ENCODE assay signal across 20 cellular contexts in genomic region chr2:202705446-202706020, GRCh38.
A peak's percentile ranks its signal among the peaks of the same experiment; 100 is the strongest.
DNase-seq lines count a peak whose midpoint lies in the region; ATAC-seq, FAIRE-seq and TF ChIP-seq lines count a peak whose summit lies in the region.
"Had no signal": no experiment of that assay in that cellular context is flagged by ENCODE, and none has a peak within 500 bp of the region (broad histone marks: within the 10 kb centered on the region; RNA-seq: fewer than 3 reads in every experiment).

No MANE protein-coding gene starts in this region.

- H3K9me3 ChIP-seq in K562 (replicated peaks; ENCODE audit: control insufficient read depth, insufficient read depth, low read depth, low read length) (no peaks in the 10 kb centered on the region), transverse colon (no peaks in the 10 kb centered on the region)
- H3K9me3 ChIP-seq: HAP-1, suprapubic skin had no signal

- no peak overlapping the region for H3K4me2 ChIP-seq in K562 (ENCODE audit: insufficient read depth, low read length)

- H3K4me3 Mint-ChIP-seq in stimulated activated memory B cell treated with anti-CD40 and anti-IgM and Interleukin-4, amounts not matched to agents 10 μg/mL and 1 μg/mL and 100 μg/mL, for 72 hours: no peak overlapping the region

- WGBS in K562 (ENCODE audit: insufficient coverage, low coverage, missing lambda C conversion rate): 5% methylated on average over 4 of the region's 4 CpGs
- 61 to 66% methylated on average over 4 of the region's 4 CpGs for WGBS in transverse colon (ENCODE audit: low coverage in 1 of 2), 2 donors

- BruUV-seq in K562 (replicated peaks; lab: Mats Ljungman, UMichigan): no TSS peak

- H3K27me3 ChIP-seq in K562 (ENCODE audit: control insufficient read depth in 2 of 2, insufficient read depth in 2 of 2, low read length in 2 of 2) (no peaks in the 10 kb centered on the region), transverse colon (no peaks in the 10 kb centered on the region)
- H3K27me3 ChIP-seq: suprapubic skin had no signal

- H3K36me3 Mint-ChIP-seq in activated naive CD4-positive, alpha-beta T cell treated with anti-CD3 and anti-CD28 coated beads, Interleukin-2, amount 50 U/mL, for 72 hours: peaks cover 6 to 36% of the 10 kb centered on the region in 2 donors
- H3K36me3 Mint-ChIP-seq in stimulated activated memory B cell treated with anti-CD40 and anti-IgM and Interleukin-4, amounts not matched to agents 10 μg/mL and 1 μg/mL and 100 μg/mL, for 72 hours: peaks cover 33% of the 10 kb centered on the region

- intact Hi-C loops in K562 (cut with micrococcal nuclease): no loop called here
- intact Hi-C loops in transverse colon (cut with DNase I; ENCODE audit: low total_unique reads): no loop called here

- H3K4me1 ChIP-seq in K562 (replicated peaks in 1 of 2; ENCODE audit: control insufficient read depth in 2 of 2, insufficient read depth in 2 of 2, low read length in 2 of 2) (no peaks in the 10 kb centered on the region; a peak in 1 of 5 replicates), transverse colon (no peaks in the 10 kb centered on the region)
- H3K4me1 ChIP-seq: HAP-1, suprapubic skin had no signal

- in situ Hi-C loops in K562 (cut with MboI): no loop called here
- in situ Hi-C loops in transverse colon (cut with MboI; ENCODE audit: low pct_ligation_motif_present in 1 of 4, low pct_unique_long_range_greater_than_20kb in 1 of 4, low sequenced_read_pairs in 3 of 4): no loop called here

- FAIRE-seq in K562 (lab: Jason Lieb, UNC): no peak
- FAIRE-seq: astrocyte, colon, kidney, small intestine had no signal

- no peak for TF ChIP-seq RAD21 in K562 (CRISPR knock-in tag; conservative IDR thresholded peaks at IDR 0.05 in 1 of 2, IDR thresholded peaks at IDR 0.05 in 1 of 2)

- H3K36me3 ChIP-seq in K562 (ENCODE audit: control insufficient read depth, insufficient read depth, low read length): no peaks in the 10 kb centered on the region
- no peaks in the 10 kb centered on the region for H3K36me3 ChIP-seq in transverse colon
- H3K36me3 ChIP-seq: HAP-1, suprapubic skin had no signal

- H4K20me1 ChIP-seq in K562 (replicated peaks; ENCODE audit: control insufficient read depth, insufficient read depth, low read length): no peaks in the 10 kb centered on the region

- no peak overlapping the region for H2AFZ ChIP-seq in K562 (ENCODE audit: low read depth, low read length)

- H3K27me3 Mint-ChIP-seq in stimulated activated memory B cell treated with anti-CD40 and anti-IgM and Interleukin-4, amounts not matched to agents 10 μg/mL and 1 μg/mL and 100 μg/mL, for 72 hours: no peaks in the 10 kb centered on the region

- H3K4me1 Mint-ChIP-seq in stimulated activated memory B cell treated with anti-CD40 and anti-IgM and Interleukin-4, amounts not matched to agents 10 μg/mL and 1 μg/mL and 100 μg/mL, for 72 hours: peaks cover 49% of the 10 kb centered on the region

- H3K9ac ChIP-seq in K562 (ENCODE audit: insufficient read depth in 1 of 2, low read depth in 2 of 2, low read length in 2 of 2): no peak overlapping the region

- POLR2A ChIA-PET in K562 (lab: Yijun Ruan, JAX): interaction anchor here (0.6 kb wide), 1 partner anchor 33 kb away, joined by 4 read pairs; no protein-coding TSS in a partner anchor

- peaks cover 3 to 10% of the 10 kb centered on the region in 2 donors for H3K9me3 Mint-ChIP-seq in activated naive CD4-positive, alpha-beta T cell treated with anti-CD3 and anti-CD28 coated beads, Interleukin-2, amount 50 U/mL, for 72 hours
- no peaks in the 10 kb centered on the region for H3K9me3 Mint-ChIP-seq in stimulated activated memory B cell treated with anti-CD40 and anti-IgM and Interleukin-4, amounts not matched to agents 10 μg/mL and 1 μg/mL and 100 μg/mL, for 72 hours

- H3K79me2 ChIP-seq in K562 (ENCODE audit: control insufficient read depth, insufficient read depth, low read length): no peaks in the 10 kb centered on the region; the same call in 2 of the 3 replicates

- TF ChIP-seq EP300 in K562 (IDR thresholded peaks at IDR 0.05; ENCODE audit: low read length) (no peak), transverse colon (IDR thresholded peaks at IDR 0.05; ENCODE audit: low read depth) (no peak)

- CTCF ChIA-PET in K562 (lab: Yijun Ruan, JAX; ENCODE audit: low intra/inter-chr PET ratio): no interaction called here

- no peak overlapping the region for H3K4me3 ChIP-seq in K562
- no peak overlapping the region for H3K4me3 ChIP-seq in transverse colon
- H3K4me3 ChIP-seq: HAP-1, suprapubic skin had no signal

- no peak for DNase-seq in activated naive CD4-positive, alpha-beta T cell treated with anti-CD3 and anti-CD28 coated beads, Interleukin-2, amount 50 U/mL, for 72 hours (ENCODE audit: low spot score in 2 of 2)
- no peak for DNase-seq in activated naive CD4-positive, alpha-beta T cell treated with Interleukin-2 at 50 U/mL for 16 hours
- peak; percentile 17 for DNase-seq in NCI-H69 (lab: John Stamatoyannopoulos, UW)
- DNase-seq in K562 (ENCODE audit: extremely low read depth in 1 of 4, low spot score in 3 of 4): no peak
- no peak for DNase-seq in amniotic stem cell (lab: John Stamatoyannopoulos, UW)
- no peak for DNase-seq in transverse colon
- DNase-seq: activated CD4-positive, alpha-beta T cell treated with anti-CD3 and anti-CD28 coated beads for 4 hours; KG1; kidney; mesendoderm; NCI-H774; small intestine; stimulated activated CD4-positive, alpha-beta T cell treated with anti-CD3 and anti-CD28 coated beads, Interleukin-4, amount 100 ng/mL, for 1 hour had no signal

- H3K27ac ChIP-seq in K562 (ENCODE audit: extremely low read depth, low read depth, low read length): no peak overlapping the region
- H3K27ac ChIP-seq in transverse colon: no peak overlapping the region
- H3K27ac ChIP-seq: suprapubic skin had no signal

- peak overlapping the region; percentile 88 for H3K27ac Mint-ChIP-seq in activated naive CD4-positive, alpha-beta T cell treated with anti-CD3 and anti-CD28 coated beads, Interleukin-2, amount 50 U/mL, for 72 hours
- peak overlapping the region; percentile 47 for H3K27ac Mint-ChIP-seq in stimulated activated memory B cell treated with anti-CD40 and anti-IgM and Interleukin-4, amounts not matched to agents 10 μg/mL and 1 μg/mL and 100 μg/mL, for 72 hours

- TF ChIP-seq CTCF in K562 (IDR thresholded peaks at IDR 0.05 in 2 of 3, conservative IDR thresholded peaks at IDR 0.05 in 1 of 3; ENCODE audit: insufficient read depth in 2 of 3, low read depth in 1 of 3, low read length in 3 of 3): no peak
- TF ChIP-seq CTCF in transverse colon (IDR thresholded peaks at IDR 0.05): no peak

- TF ChIP-seq POLR2A in K562 (conservative IDR thresholded peaks at IDR 0.05): no peak
- TF ChIP-seq POLR2A in transverse colon (IDR thresholded peaks at IDR 0.05): no peak

- no peaks in the 10 kb centered on the region for H3K9me1 ChIP-seq in K562 (ENCODE audit: control insufficient read depth, insufficient read depth, low read length)

- no peak for ATAC-seq in activated naive CD4-positive, alpha-beta T cell treated with anti-CD3 and anti-CD28 coated beads, Interleukin-2, amount 50 U/mL, for 72 hours
- no peak for ATAC-seq in K562
- no peak for ATAC-seq in stimulated activated memory B cell treated with anti-CD40 and anti-IgM and Interleukin-4, amounts not matched to agents 10 μg/mL and 1 μg/mL and 100 μg/mL, for 72 hours
- ATAC-seq in HG03342 (IDR thresholded peaks at IDR 0.05; ENCODE audit: unreplicated experiment): no peak
- ATAC-seq: Panc1 had no signal

TF ChIP-seq in K562, 482 proteins besides CTCF, POLR2A, EP300 and RAD21 (continues in another document):
- no peak for TF ChIP-seq ARID3A (IDR thresholded peaks at IDR 0.05; ENCODE audit: borderline replicate concordance, low read depth, low read length)
- TF ChIP-seq MAFK (IDR thresholded peaks at IDR 0.05; ENCODE audit: low read length): 0 out of 2 replicates have a peak, but pooled peaks have one; percentile 17
- TF ChIP-seq HBP1 (CRISPR knock-in tag; IDR thresholded peaks at IDR 0.05): no peak
- peak; percentile 85 for TF ChIP-seq ZNF316 (IDR thresholded peaks at IDR 0.05)
- no peak for TF ChIP-seq SLC30A9 (CRISPR knock-in tag; IDR thresholded peaks at IDR 0.05)
- peak; percentile 38; the same call in 1 of the 2 replicates for TF ChIP-seq MAFF (IDR thresholded peaks at IDR 0.05; ENCODE audit: low read length)
- TF ChIP-seq C11orf30 (IDR thresholded peaks at IDR 0.05; ENCODE audit: low read depth): peak; percentile 72
- TF ChIP-seq ATF7 (IDR thresholded peaks at IDR 0.05): no peak
- TF ChIP-seq, protein P1, sequence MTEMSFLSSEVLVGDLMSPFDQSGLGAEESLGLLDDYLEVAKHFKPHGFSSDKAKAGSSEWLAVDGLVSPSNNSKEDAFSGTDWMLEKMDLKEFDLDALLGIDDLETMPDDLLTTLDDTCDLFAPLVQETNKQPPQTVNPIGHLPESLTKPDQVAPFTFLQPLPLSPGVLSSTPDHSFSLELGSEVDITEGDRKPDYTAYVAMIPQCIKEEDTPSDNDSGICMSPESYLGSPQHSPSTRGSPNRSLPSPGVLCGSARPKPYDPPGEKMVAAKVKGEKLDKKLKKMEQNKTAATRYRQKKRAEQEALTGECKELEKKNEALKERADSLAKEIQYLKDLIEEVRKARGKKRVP (CRISPR knock-in tag; IDR thresholded peaks at IDR 0.05): no peak
- TF ChIP-seq FIP1L1 (IDR thresholded peaks at IDR 0.05; ENCODE audit: low read depth, low read length, poor library complexity, severe bottlenecking): no peak
